ENCODE assay signal across 12 cellular contexts in genomic region chr2:25817630-25818029, GRCh38.
DNase-seq lines count a peak whose midpoint lies in the region; ATAC-seq and TF ChIP-seq lines count a peak whose summit lies in the region.
"Had no signal": no experiment of that assay in that cellular context is flagged by ENCODE, and none has a peak within 500 bp of the region (broad histone marks: within the 10 kb centered on the region; RNA-seq: fewer than 3 reads in every experiment).

No MANE protein-coding gene starts in this region.

- TF ChIP-seq CTCF in GM10248 (IDR thresholded peaks at IDR 0.05; ENCODE audit: control extremely low read depth, extremely low read depth, low read depth, missing control alignments) (no peak), coronary artery (IDR thresholded peaks at IDR 0.05) (no peak)

- ATAC-seq in GM19025 (IDR thresholded peaks at IDR 0.05; ENCODE audit: low read depth, unreplicated experiment), result peak; percentile 80
- peak; percentile 64 for ATAC-seq in HG02885 (IDR thresholded peaks at IDR 0.05; ENCODE audit: poor library complexity, unreplicated experiment)
- ATAC-seq: stimulated activated memory B cell treated with anti-CD40 and anti-IgM and Interleukin-4, amounts not matched to agents 10 μg/mL and 1 μg/mL and 100 μg/mL, for 72 hours had no signal

- peaks cover 17% of the 10 kb centered on the region for H3K36me3 Mint-ChIP-seq in activated T-helper 1 cell treated with anti-CD3 and anti-CD28 coated beads, Interleukin-12 subunit alpha, Interleukin-12 subunit beta, Interleukin-2, Interleukin-4 antibody, amounts not matched to agents 30 ng/mL and 10 ng/mL and 1 ng/mL, durations not matched to agents 14 hours and 24 hours and 36 hours (ENCODE audit: low read depth)

- CTCF ChIA-PET in GM10248 (lab: Yijun Ruan, JAX), result interaction anchor here (1.1 to 2.2 kb wide), 5 partner anchors 9 to 34 kb away, joined by 3 to 8 read pairs (median 5); no protein-coding TSS in a partner anchor

- intact Hi-C loops in activated T-helper 1 cell treated with anti-CD3 and anti-CD28 coated beads, Interleukin-12 subunit alpha, Interleukin-12 subunit beta, Interleukin-2, Interleukin-4 antibody, amounts not matched to agents 30 ng/mL and 10 ng/mL and 1 ng/mL, durations not matched to agents 14 hours and 24 hours and 36 hours (cut with micrococcal nuclease), result loop anchor here (1.0 to 2.0 kb wide), 6 partner anchors 8 to 231 kb away; no protein-coding TSS in a partner anchor

- peaks cover 60% of the 10 kb centered on the region for H3K4me1 Mint-ChIP-seq in activated T-helper 1 cell treated with anti-CD3 and anti-CD28 coated beads, Interleukin-12 subunit alpha, Interleukin-12 subunit beta, Interleukin-2, Interleukin-4 antibody, amounts not matched to agents 30 ng/mL and 10 ng/mL and 1 ng/mL, durations not matched to agents 14 hours and 24 hours and 36 hours (ENCODE audit: low read depth)

- no peak overlapping the region for H3K4me3 Mint-ChIP-seq in activated T-helper 1 cell treated with anti-CD3 and anti-CD28 coated beads, Interleukin-12 subunit alpha, Interleukin-12 subunit beta, Interleukin-2, Interleukin-4 antibody, amounts not matched to agents 30 ng/mL and 10 ng/mL and 1 ng/mL, durations not matched to agents 14 hours and 24 hours and 36 hours
- H3K4me3 Mint-ChIP-seq: stimulated activated memory B cell treated with anti-CD40 and anti-IgM and Interleukin-4, amounts not matched to agents 10 μg/mL and 1 μg/mL and 100 μg/mL, for 72 hours had no signal

- DNase-seq in GM10248 (ENCODE audit: extremely low spot score) (peak; percentile 56), GF-D8 (lab: John Stamatoyannopoulos, UW) (no peak), glomerular visceral epithelial cell (ENCODE audit: extremely low spot score) (no peak), coronary artery (ENCODE audit: low spot score) (no peak), DMS 273 treated with DMSO at 0.1 percent for 48 hours (lab: John Stamatoyannopoulos, UW) (no peak)
- no peak for DNase-seq in activated T-helper 1 cell treated with anti-CD3 and anti-CD28 coated beads, Interleukin-12 subunit alpha, Interleukin-12 subunit beta, Interleukin-2, Interleukin-4 antibody, amounts not matched to agents 30 ng/mL and 10 ng/mL and 1 ng/mL, durations not matched to agents 14 hours and 24 hours and 36 hours (ENCODE audit: low spot score)
- DNase-seq: activated CD8-positive, alpha-beta memory T cell treated with anti-CD3 and anti-CD28 coated beads for 24 hours; NCI-H1092 had no signal

- H3K27ac Mint-ChIP-seq in activated T-helper 1 cell treated with anti-CD3 and anti-CD28 coated beads, Interleukin-12 subunit alpha, Interleukin-12 subunit beta, Interleukin-2, Interleukin-4 antibody, amounts not matched to agents 30 ng/mL and 10 ng/mL and 1 ng/mL, durations not matched to agents 14 hours and 24 hours and 36 hours, result peak overlapping the region; percentile 59
- H3K27ac Mint-ChIP-seq: stimulated activated memory B cell treated with anti-CD40 and anti-IgM and Interleukin-4, amounts not matched to agents 10 μg/mL and 1 μg/mL and 100 μg/mL, for 72 hours had no signal

- peaks cover 2% of the 10 kb centered on the region for H3K27me3 Mint-ChIP-seq in activated T-helper 1 cell treated with anti-CD3 and anti-CD28 coated beads, Interleukin-12 subunit alpha, Interleukin-12 subunit beta, Interleukin-2, Interleukin-4 antibody, amounts not matched to agents 30 ng/mL and 10 ng/mL and 1 ng/mL, durations not matched to agents 14 hours and 24 hours and 36 hours (ENCODE audit: insufficient read depth)
- H3K27me3 Mint-ChIP-seq: stimulated activated memory B cell treated with anti-CD40 and anti-IgM and Interleukin-4, amounts not matched to agents 10 μg/mL and 1 μg/mL and 100 μg/mL, for 72 hours had no signal

- no peak overlapping the region for H3K27ac ChIP-seq in coronary artery
- H3K27ac ChIP-seq: BLaER1 treated with 17β-estradiol and CSF1 and Interleukin-3, amounts not matched to agents 10 nM and 100 nM had no signal

- peaks cover 3% of the 10 kb centered on the region for H3K9me3 Mint-ChIP-seq in activated T-helper 1 cell treated with anti-CD3 and anti-CD28 coated beads, Interleukin-12 subunit alpha, Interleukin-12 subunit beta, Interleukin-2, Interleukin-4 antibody, amounts not matched to agents 30 ng/mL and 10 ng/mL and 1 ng/mL, durations not matched to agents 14 hours and 24 hours and 36 hours
- H3K9me3 Mint-ChIP-seq: stimulated activated memory B cell treated with anti-CD40 and anti-IgM and Interleukin-4, amounts not matched to agents 10 μg/mL and 1 μg/mL and 100 μg/mL, for 72 hours had no signal

- POLR2A ChIA-PET in GM10248 (lab: Yijun Ruan, JAX), result no interaction called here

- no peak overlapping the region for H3K4me3 ChIP-seq in coronary artery
- H3K4me3 ChIP-seq: BLaER1 treated with 17β-estradiol and CSF1 and Interleukin-3, amounts not matched to agents 10 nM and 100 nM had no signal
